8 cellular contexts compared by ENCODE assay signal in the genomic region with DNA sequence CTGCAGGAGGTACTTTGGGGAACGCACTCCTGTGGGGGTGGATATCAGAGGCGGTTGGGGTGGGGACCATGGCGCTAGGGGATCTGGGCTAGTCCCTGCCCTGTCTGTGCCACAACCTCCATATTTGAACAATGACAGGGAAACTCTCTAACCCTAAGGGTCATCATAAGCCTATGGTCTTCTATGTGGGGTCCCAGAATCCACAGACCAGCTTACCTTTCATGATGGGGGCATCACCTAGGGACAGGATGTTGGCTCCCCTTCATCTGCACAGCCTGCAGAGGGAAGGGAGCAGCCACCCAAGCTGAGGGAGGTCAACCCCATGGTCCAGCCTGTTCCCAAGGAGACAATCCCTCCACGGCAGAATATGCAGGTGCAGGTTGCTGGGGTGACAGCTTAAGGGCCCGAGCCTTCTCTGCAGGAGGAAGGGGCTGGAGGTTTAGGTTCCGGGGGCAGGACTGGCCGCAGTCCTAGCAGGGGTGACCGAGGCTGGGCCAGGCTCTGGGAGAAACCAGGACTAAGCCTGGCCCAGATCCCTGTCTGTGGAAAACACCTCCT. TPM values are rescaled to one million over a fixed set of nuclear protein-coding genes. Genes with fewer than 3 reads are reported as not detected.
DNase-seq lines count a peak whose midpoint lies in the region; ATAC-seq and TF ChIP-seq lines count a peak whose summit lies in the region.

No MANE protein-coding gene starts in this region.

- H3K4me1 Mint-ChIP-seq in activated CD4-positive, alpha-beta memory T cell treated with anti-CD3 and anti-CD28 coated beads, Interleukin-2, amount 10 ng/mL, durations not matched to agents 7 days and 5 days: peaks cover 31% of the 10 kb centered on the region

- peak overlapping the region; percentile 83 for H3K4me3 Mint-ChIP-seq in activated CD4-positive, alpha-beta memory T cell treated with anti-CD3 and anti-CD28 coated beads, Interleukin-2, amount 10 ng/mL, durations not matched to agents 7 days and 5 days

- H4K20me1 ChIP-seq in GM23248 (ENCODE audit: insufficient read depth): no peaks in the 10 kb centered on the region

- H2AFZ ChIP-seq in GM23248: no peak overlapping the region

- H3K9ac ChIP-seq in GM23248: peak overlapping the region; percentile 88

- H3K79me2 ChIP-seq in GM23248 (ENCODE audit: insufficient read depth): peaks cover 10% of the 10 kb centered on the region; the same call in 1 of the 2 replicates

- no peak for DNase-seq in GM23248
- no peak for DNase-seq in activated CD4-positive, alpha-beta memory T cell treated with anti-CD3 and anti-CD28 coated beads, Interleukin-2, amount 10 ng/mL, durations not matched to agents 7 days and 5 days
- no peak for DNase-seq in A172 (ENCODE audit: low spot score)
- no peak for DNase-seq in iPS-NIHi7 (ENCODE audit: extremely low spot score)
- no peak for DNase-seq in medulla oblongata (ENCODE audit: extremely low spot score)

- H3K27me3 ChIP-seq in GM23248 (replicated peaks; ENCODE audit: insufficient read depth) (no peaks in the 10 kb centered on the region), gastroesophageal sphincter (no peaks in the 10 kb centered on the region)

- TF ChIP-seq POLR2A in gastroesophageal sphincter (IDR thresholded peaks at IDR 0.05): no peak

- H3K36me3 ChIP-seq in GM23248 (ENCODE audit: low read depth): no peaks in the 10 kb centered on the region
- peaks cover 0 to 11% of the 10 kb centered on the region in 2 donors for H3K36me3 ChIP-seq in gastroesophageal sphincter

- no peaks in the 10 kb centered on the region for H3K9me2 ChIP-seq in GM23248 (ENCODE audit: insufficient read depth)

- H3K4me1 ChIP-seq in GM23248 (ENCODE audit: insufficient read depth): peaks cover 17% of the 10 kb centered on the region; the same call in 1 of the 2 replicates
- peaks cover 0 to 71% (median 33%) of the 10 kb centered on the region in 3 donors for H3K4me1 ChIP-seq in gastroesophageal sphincter

- no peak for TF ChIP-seq CTCF in gastroesophageal sphincter (IDR thresholded peaks at IDR 0.05)

- in situ Hi-C loops in GM23248 (cut with MboI): loop anchor here (25.0 kb wide), 2 partner anchors 762 to 937 kb away; a partner anchor contains a TSS

- peaks cover 21% of the 10 kb centered on the region for H3F3A ChIP-seq in GM23248 (ENCODE audit: insufficient read depth)

- no peaks in the 10 kb centered on the region for H3K9me3 Mint-ChIP-seq in activated CD4-positive, alpha-beta memory T cell treated with anti-CD3 and anti-CD28 coated beads, Interleukin-2, amount 10 ng/mL, durations not matched to agents 7 days and 5 days

- peak overlapping the region; percentile 29; the same call in 1 of the 2 replicates for H3K27ac ChIP-seq in GM23248
- peak overlapping the region; percentile 8 to 95 (median 92) for H3K27ac ChIP-seq in gastroesophageal sphincter
- peak overlapping the region in 19 of 21 experiments; percentile 79 to 98 (median 93) for H3K27ac ChIP-seq in skin epidermis

- POLR2A ChIA-PET in activated CD4-positive, alpha-beta memory T cell treated with anti-CD3 and anti-CD28 coated beads, Interleukin-2, amount 10 ng/mL, durations not matched to agents 7 days and 5 days (lab: Charles Lee): interaction anchor here (1.1 to 2.4 kb wide), 7 partner anchors 9 to 230 kb away, joined by 3 to 18 read pairs (median 5); a partner anchor contains a TSS

- WGBS in GM23248 (ENCODE audit: low coverage in 1 of 2, low lambda C conversion rate in 2 of 2, missing lambda C conversion rate in 2 of 2), 2 experiments: 81 to 82% methylated on average over 8 of the region's 8 CpGs
- no CpG with 5 or more reads among the region's 8 CpGs for whole genome bisulfite sequencing in gastroesophageal sphincter (ENCODE audit: low coverage in 1 of 2), 2 donors

- peak overlapping the region; percentile 77 for H3K27ac Mint-ChIP-seq in activated CD4-positive, alpha-beta memory T cell treated with anti-CD3 and anti-CD28 coated beads, Interleukin-2, amount 10 ng/mL, durations not matched to agents 7 days and 5 days

- ATAC-seq in gastroesophageal sphincter: no peak
- ATAC-seq in HG03159 (IDR thresholded peaks at IDR 0.05; ENCODE audit: unreplicated experiment): no peak

- peak overlapping the region; percentile 90 for H3K4me2 ChIP-seq in GM23248 (ENCODE audit: unreplicated experiment)

- H3K36me3 Mint-ChIP-seq in activated CD4-positive, alpha-beta memory T cell treated with anti-CD3 and anti-CD28 coated beads, Interleukin-2, amount 10 ng/mL, durations not matched to agents 7 days and 5 days (ENCODE audit: low read depth): peaks cover 19% of the 10 kb centered on the region

- H3K9me3 ChIP-seq in GM23248 (ENCODE audit: low read depth) (no peaks in the 10 kb centered on the region), gastroesophageal sphincter (no peaks in the 10 kb centered on the region)

- H3K4me3 ChIP-seq in GM23248 (peak overlapping the region; percentile 95), gastroesophageal sphincter (peak overlapping the region in 1 of 2 donors; percentile 98), skin epidermis (peak overlapping the region; percentile 65 to 94 (median 72))

- CTCF ChIA-PET in activated CD4-positive, alpha-beta memory T cell treated with anti-CD3 and anti-CD28 coated beads, Interleukin-2, amount 10 ng/mL, durations not matched to agents 7 days and 5 days (lab: Charles Lee): interaction anchor here (0.6 to 3.5 kb wide), 8 partner anchors 9 to 918 kb away, joined by 3 to 32 read pairs (median 4); no protein-coding TSS in a partner anchor

- TF ChIP-seq EP300 in gastroesophageal sphincter (IDR thresholded peaks at IDR 0.05): no peak

- no peaks in the 10 kb centered on the region for H3K27me3 Mint-ChIP-seq in activated CD4-positive, alpha-beta memory T cell treated with anti-CD3 and anti-CD28 coated beads, Interleukin-2, amount 10 ng/mL, durations not matched to agents 7 days and 5 days

RNA-seq across cellular contexts. Expression of a gene that starts 1.7 kb away (rescaled TPM):
- total RNA-seq in GM23248 (2014; rRNA removed; shearing (Covaris generic)): 36.1 and 39.7 TPM in 2 replicates
- polyA plus RNA-seq in GM23248 (2016; fragmentation: Nextera tagmentation; extraction: Ambion mirVana): 30.9 and 31.6 TPM in 2 replicates
- 10 to 100 TPM; 30.3 to 33.6 TPM for total RNA-seq in activated CD4-positive, alpha-beta memory T cell treated with anti-CD3 and anti-CD28 coated beads, Interleukin-2, amount 10 ng/mL, durations not matched to agents 7 days and 5 days
- 10 to 100 TPM; 23.7 to 51.5 (median 40.0) TPM for total RNA-seq in gastroesophageal sphincter
- 46.4 and 50.8 TPM in 2 replicates for total RNA-seq in A172 (2014; rRNA removed; shearing (Covaris generic))

RNA-seq across cellular contexts. Expression of a gene that starts 7.0 kb away (rescaled TPM):
- total RNA-seq in GM23248 (2014; rRNA removed; shearing (Covaris generic)): 2.0 and 2.3 TPM in 2 replicates
- 4.0 and 5.9 TPM in 2 replicates for polyA plus RNA-seq in GM23248 (2016; fragmentation: Nextera tagmentation; extraction: Ambion mirVana)
- 10 to 100 TPM; 18.8 to 20.3 TPM for total RNA-seq in activated CD4-positive, alpha-beta memory T cell treated with anti-CD3 and anti-CD28 coated beads, Interleukin-2, amount 10 ng/mL, durations not matched to agents 7 days and 5 days
- 10 to 100 TPM in 2 of 4 donors, 1 to 10 TPM in 2; 5.5 to 12.9 (median 10.1) TPM for total RNA-seq in gastroesophageal sphincter
- 3.5 and 3.8 TPM in 2 replicates for total RNA-seq in A172 (2014; rRNA removed; shearing (Covaris generic))

RNA-seq across cellular contexts. Expression of a gene that starts 27.2 kb away (rescaled TPM):
- total RNA-seq in GM23248 (2014; rRNA removed; shearing (Covaris generic)): 18.2 and 23.0 TPM in 2 replicates
- polyA plus RNA-seq in GM23248 (2016; fragmentation: Nextera tagmentation; extraction: Ambion mirVana): 0.39 and 0.64 TPM in 2 replicates
- 10 to 100 TPM; 25.8 to 27.2 TPM for total RNA-seq in activated CD4-positive, alpha-beta memory T cell treated with anti-CD3 and anti-CD28 coated beads, Interleukin-2, amount 10 ng/mL, durations not matched to agents 7 days and 5 days
- total RNA-seq in gastroesophageal sphincter: 10 to 100 TPM in 3 of 4 donors, 1 to 10 TPM in 1; 10.0 to 23.5 (median 11.9) TPM
- 18.7 and 32.5 TPM in 2 replicates for total RNA-seq in A172 (2014; rRNA removed; shearing (Covaris generic))

RNA-seq across cellular contexts. Expression of a gene that starts 34.4 kb away (rescaled TPM):
- 69.7 and 73.2 TPM in 2 replicates for total RNA-seq in GM23248 (2014; rRNA removed; shearing (Covaris generic))
- 40.2 and 40.9 TPM in 2 replicates for polyA plus RNA-seq in GM23248 (2016; fragmentation: Nextera tagmentation; extraction: Ambion mirVana)
- 1 to 10 TPM; 7.1 to 7.5 TPM for total RNA-seq in activated CD4-positive, alpha-beta memory T cell treated with anti-CD3 and anti-CD28 coated beads, Interleukin-2, amount 10 ng/mL, durations not matched to agents 7 days and 5 days
- 10 to 100 TPM; 10.1 to 26.2 (median 16.0) TPM for total RNA-seq in gastroesophageal sphincter
- 30.4 and 33.8 TPM in 2 replicates for total RNA-seq in A172 (2014; rRNA removed; shearing (Covaris generic))

RNA-seq across cellular contexts. Expression of a gene that starts 54.2 kb away (rescaled TPM):
- 4.4 and 4.8 TPM in 2 replicates for total RNA-seq in GM23248 (2014; rRNA removed; shearing (Covaris generic))
- 2.0 and 2.1 TPM in 2 replicates for polyA plus RNA-seq in GM23248 (2016; fragmentation: Nextera tagmentation; extraction: Ambion mirVana)
- under 1 TPM; 0.20 to 0.25 TPM for total RNA-seq in activated CD4-positive, alpha-beta memory T cell treated with anti-CD3 and anti-CD28 coated beads, Interleukin-2, amount 10 ng/mL, durations not matched to agents 7 days and 5 days
- total RNA-seq in gastroesophageal sphincter: 10 to 100 TPM in 1 of 4 donors, 1 to 10 TPM in 3; 5.1 to 14.6 (median 6.2) TPM
- total RNA-seq in A172 (2014; rRNA removed; shearing (Covaris generic)): 1.9 and 2.3 TPM in 2 replicates

Comparison
In these comparisons a context has a peak if more than half of its experiments do, and no peak if none do; other contexts are left out.
1. H3K27ac ChIP-seq: peak in every context shown above with its lines; median percentile 93 in skin epidermis; 92 in gastroesophageal sphincter; 29 in GM23248.